ENCODE assay signal across 8 cellular contexts in the genomic region with DNA sequence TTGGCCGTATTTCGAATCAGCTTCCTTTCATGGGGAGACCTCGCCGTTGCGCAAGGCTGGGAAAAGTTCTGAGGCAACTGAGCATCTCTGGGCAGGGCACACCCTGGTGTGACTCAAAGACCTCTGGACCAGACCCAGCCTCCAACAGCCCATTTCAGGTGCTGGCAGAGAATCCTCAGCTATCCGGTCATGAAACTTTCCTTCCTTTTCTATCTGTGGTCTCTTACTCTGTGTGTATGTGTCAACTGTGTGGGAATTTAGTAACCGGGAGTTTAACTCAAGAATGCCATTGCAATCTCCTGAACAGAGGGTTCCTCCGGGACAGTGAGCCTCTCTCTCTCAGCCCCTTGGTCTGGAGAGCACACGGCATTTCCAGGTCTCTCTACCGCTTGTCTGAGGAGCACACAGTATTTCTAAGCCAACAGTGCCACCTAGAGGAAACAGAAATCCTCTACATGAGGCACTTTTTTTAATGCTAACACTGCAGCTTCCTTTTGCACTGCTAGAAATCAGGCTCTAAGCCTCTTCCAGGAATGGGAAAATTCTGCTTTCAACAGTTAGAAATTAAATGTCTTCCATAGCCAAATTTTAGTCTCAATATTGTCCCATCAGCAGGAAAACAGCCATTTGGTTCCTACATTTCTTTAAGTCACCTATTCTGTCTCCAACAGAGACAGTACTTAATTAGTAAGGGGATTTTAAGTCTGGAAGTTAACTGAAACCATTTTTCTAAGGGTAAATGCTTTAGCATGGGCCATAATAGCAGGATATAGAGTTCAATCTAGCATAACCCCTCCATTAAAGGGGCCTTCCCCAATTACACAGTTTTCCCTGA. TPM values are rescaled to one million over a fixed set of nuclear protein-coding genes. Genes with fewer than 3 reads are reported as not detected.
A peak's percentile ranks its signal among the peaks of the same experiment; 100 is the strongest.
DNase-seq lines count a peak whose midpoint lies in the region; FAIRE-seq and TF ChIP-seq lines count a peak whose summit lies in the region.

No MANE protein-coding gene starts in this region.

- peaks cover 12% of the 10 kb centered on the region for H3K9me3 ChIP-seq in A673 (ENCODE audit: low read depth, low read length, poor library complexity, severe bottlenecking)
- H3K9me3 ChIP-seq in PC-9 (ENCODE audit: insufficient read depth, low read depth), result peaks cover 34% of the 10 kb centered on the region
- peaks cover 0 to 9% of the 10 kb centered on the region in 2 donors for H3K9me3 ChIP-seq in kidney (ENCODE audit: control insufficient read depth in 1 of 2, low read length in 2 of 2)

- no peaks in the 10 kb centered on the region for H3K36me3 ChIP-seq in A673 (ENCODE audit: insufficient read depth, low read length, poor library complexity, severe bottlenecking)
- H3K36me3 ChIP-seq in PC-9 (ENCODE audit: low read depth), result peaks cover 5% of the 10 kb centered on the region; the same call in 1 of the 2 replicates
- no peaks in the 10 kb centered on the region for H3K36me3 ChIP-seq in kidney (ENCODE audit: control insufficient read depth in 1 of 2, insufficient read depth in 2 of 2, low read length in 2 of 2)

- BruUV-seq in A673 (replicated peaks; lab: Mats Ljungman, UMichigan) (no TSS peak), PC-9 (replicated peaks; lab: Mats Ljungman, UMichigan) (no TSS peak)

- H3K27ac ChIP-seq in A673 (ENCODE audit: low read depth, low read length, poor library complexity, severe bottlenecking) (no peak overlapping the region), PC-9 (no peak overlapping the region), kidney (ENCODE audit: low read depth in 2 of 2, low read length in 2 of 2) (no peak overlapping the region)

- no peaks in the 10 kb centered on the region for H3K27me3 ChIP-seq in A673 (replicated peaks; ENCODE audit: insufficient read depth, low read depth, low read length, poor library complexity)
- no peaks in the 10 kb centered on the region for H3K27me3 ChIP-seq in PC-9 (ENCODE audit: insufficient read depth, low read depth)

- TF ChIP-seq CTCF in A673 (conservative IDR thresholded peaks at IDR 0.05; ENCODE audit: low read depth, low read length) (peak; percentile 75), GM12864 (IDR thresholded peaks at IDR 0.05; ENCODE audit: low read depth, low read length, missing control alignments) (peak; percentile 40), PC-9 (conservative IDR thresholded peaks at IDR 0.05) (peak; percentile 79), kidney (IDR thresholded peaks at IDR 0.05; ENCODE audit: borderline replicate concordance, extremely low read depth, insufficient read depth) (peak; percentile 89)

- POLR2A ChIA-PET in A673 (lab: Charles Lee; ENCODE audit: low non-redundant PET) (no interaction called here), PC-9 (lab: Charles Lee; ENCODE audit: unreplicated experiment) (interaction anchor here (0.7 kb wide), 1 partner anchor 13 kb away, joined by 4 read pairs; no protein-coding TSS in a partner anchor)

- peak overlapping the region; percentile 36 for H3K27ac Mint-ChIP-seq in stimulated activated naive CD8-positive, alpha-beta T cell treated with anti-CD3 and anti-CD28 coated beads, Interleukin-15, Interleukin-2, amounts not matched to agents 100 ng/mL and 50 ng/mL, for 24 hours

- H3K79me2 ChIP-seq in PC-9 (ENCODE audit: low read depth), result no peaks in the 10 kb centered on the region

- DNase-seq in A673 (ENCODE audit: low spot score) (peak; percentile 80), GM12864 (ENCODE audit: low read depth) (no peak), HT1080 (ENCODE audit: low read depth) (peak; percentile 64), PC-9 (no peak), cerebellar nuclear complex (lab: John Stamatoyannopoulos, UW) (peak; percentile 5 to 69), kidney (no peak), T-helper 9 cell (no peak)

- H3K4me3 ChIP-seq in A673 (ENCODE audit: low read depth, low read length, poor library complexity, severe bottlenecking) (no peak overlapping the region), GM12864 (ENCODE audit: low read depth, low read length) (no peak overlapping the region), PC-9 (no peak overlapping the region), kidney (ENCODE audit: low read length in 2 of 2) (no peak overlapping the region)

- no peaks in the 10 kb centered on the region for H3F3A ChIP-seq in PC-9 (ENCODE audit: insufficient read depth, low read depth)

- H3K9me3 Mint-ChIP-seq in stimulated activated naive CD8-positive, alpha-beta T cell treated with anti-CD3 and anti-CD28 coated beads, Interleukin-15, Interleukin-2, amounts not matched to agents 100 ng/mL and 50 ng/mL, for 24 hours, result peaks cover 29% of the 10 kb centered on the region

- CTCF ChIA-PET in A673 (lab: Charles Lee) (interaction anchor here (0.6 to 1.7 kb wide), 4 partner anchors 296 to 741 kb away, joined by 3 to 5 read pairs (median 4); no protein-coding TSS in a partner anchor), PC-9 (lab: Charles Lee) (interaction anchor here (0.7 kb wide), 2 partner anchors 194 to 383 kb away, joined by 3 read pairs; no protein-coding TSS in a partner anchor)

- H3K4me3 Mint-ChIP-seq in stimulated activated naive CD8-positive, alpha-beta T cell treated with anti-CD3 and anti-CD28 coated beads, Interleukin-15, Interleukin-2, amounts not matched to agents 100 ng/mL and 50 ng/mL, for 24 hours, result no peak overlapping the region

- H4K20me1 ChIP-seq in PC-9 (ENCODE audit: insufficient read depth), result no peaks in the 10 kb centered on the region

- H3K27me3 Mint-ChIP-seq in stimulated activated naive CD8-positive, alpha-beta T cell treated with anti-CD3 and anti-CD28 coated beads, Interleukin-15, Interleukin-2, amounts not matched to agents 100 ng/mL and 50 ng/mL, for 24 hours, result no peaks in the 10 kb centered on the region

- intact Hi-C loops in A673 (cut with micrococcal nuclease; ENCODE audit: unreplicated experiment), result loop anchor here (1.0 to 10.0 kb wide), 4 partner anchors 38 to 740 kb away; no protein-coding TSS in a partner anchor
- intact Hi-C loops in PC-9 (cut with micrococcal nuclease; ENCODE audit: unreplicated experiment), result loop anchor here (2.0 to 10.0 kb wide), 2 partner anchors 296 to 1236 kb away; no protein-coding TSS in a partner anchor
- intact Hi-C loops in kidney (cut with DNase I), result no loop called here

- FAIRE-seq in kidney (lab: Jason Lieb, UNC), result peak; percentile 52

- H3K9ac ChIP-seq in kidney (ENCODE audit: low read length in 2 of 2), result no peak overlapping the region

- H2AFZ ChIP-seq in PC-9, result no peak overlapping the region

- no peak overlapping the region for H3K4me2 ChIP-seq in PC-9

- peaks cover 3% of the 10 kb centered on the region for H3K4me1 Mint-ChIP-seq in stimulated activated naive CD8-positive, alpha-beta T cell treated with anti-CD3 and anti-CD28 coated beads, Interleukin-15, Interleukin-2, amounts not matched to agents 100 ng/mL and 50 ng/mL, for 24 hours (ENCODE audit: low read depth)

- H3K9me2 ChIP-seq in PC-9 (ENCODE audit: insufficient read depth), result no peaks in the 10 kb centered on the region

- H3K4me1 ChIP-seq in A673 (ENCODE audit: insufficient read depth, low read length, poor library complexity, severe bottlenecking) (no peaks in the 10 kb centered on the region), PC-9 (replicated peaks; ENCODE audit: insufficient read depth) (no peaks in the 10 kb centered on the region), kidney (ENCODE audit: control insufficient read depth in 1 of 2, insufficient read depth in 1 of 2, low read depth in 1 of 2, low read length in 2 of 2) (no peaks in the 10 kb centered on the region)

- H3K36me3 Mint-ChIP-seq in stimulated activated naive CD8-positive, alpha-beta T cell treated with anti-CD3 and anti-CD28 coated beads, Interleukin-15, Interleukin-2, amounts not matched to agents 100 ng/mL and 50 ng/mL, for 24 hours (ENCODE audit: low read depth), result peaks cover 68% of the 10 kb centered on the region

RNA-seq across cellular contexts. Expression of gene PLN, which starts 32.7 kb away (rescaled TPM):
- total RNA-seq in A673 (2021), result not detected in 2 replicates
- not detected in 2 replicates for total RNA-seq in HT1080 (2014; rRNA removed; shearing (Covaris generic))
- polyA plus RNA-seq in HT1080 (2015; cell fraction: cytosol; rRNA removed), result not detected in 2 replicates
- polyA plus RNA-seq in HT1080 (2015; cell fraction: nucleus; rRNA removed), result 0.31 TPM in 1 of 2 replicates, not detected in the other
- total RNA-seq in PC-9 (2021), result not detected in 2 replicates
- total RNA-seq in kidney, result 47.2 TPM
- polyA plus RNA-seq in kidney (ENCODE audit: insufficient read depth, low read depth, low replicate concordance), result 22.7 TPM

Comparison
In these comparisons a context has a peak if more than half of its experiments do, and no peak if none do; other contexts are left out.
1. DNase-seq: peak in A673 (single experiment), HT1080 (single experiment) and cerebellar nuclear complex (2 of 2); none in GM12864 (single experiment), PC-9 (0 of 2), kidney (single experiment) and T-helper 9 cell (single experiment).
2. RNA of gene PLN, which starts 32.7 kb away (total RNA-seq): 47.2 TPM in kidney (single experiment); not detected in A673, not detected in HT1080 and not detected in PC-9; every median in the first group is over 10 times any median in the second.
3. Peak in every context shown above with its lines, with median percentiles within 50 percentile points of each other: CTCF ChIP-seq.